31 cellular contexts compared by ENCODE assay signal in genomic region chr2:44805836-44806235, GRCh38.
"Had no signal": no experiment of that assay in that cellular context is flagged by ENCODE, and none has a peak within 500 bp of the region (broad histone marks: within the 10 kb centered on the region; RNA-seq: fewer than 3 reads in every experiment).

No MANE protein-coding gene starts in this region.

- H3K27ac ChIP-seq: adrenal gland, body of pancreas, gastroesophageal sphincter, ovary, skin epidermis, suprapubic skin, tibial nerve, WERI-Rb-1 had no signal

- FAIRE-seq: colon, kidney had no signal

- DNase-seq: activated CD4-positive, alpha-beta memory T cell treated with anti-CD3 and anti-CD28 coated beads for 36 hours; activated CD4-positive, alpha-beta T cell treated with anti-CD3 and anti-CD28 coated beads, Interleukin-2, amount 10 ng/mL, durations not matched to agents 24 days and 14 days; activated CD4-positive, CD25-positive, alpha-beta regulatory T cell treated with anti-CD3 and anti-CD28 coated beads, Interleukin-2, amount 50 U/mL, for 72 hours; activated CD8-positive, alpha-beta memory T cell treated with anti-CD3 and anti-CD28 coated beads, Interleukin-2, amount 50 U/mL, for 4 hours; activated effector memory CD4-positive, alpha-beta T cell treated with anti-CD3 and anti-CD28 coated beads, Interleukin-2, amount 50 U/mL, for 16 hours; activated naive CD4-positive, alpha-beta T cell treated with anti-CD3 and anti-CD28 coated beads for 36 hours; activated naive CD8-positive, alpha-beta T cell treated with anti-CD3 and anti-CD28 coated beads for 36 hours; activated T-cell treated with anti-CD3 and anti-CD28 coated beads, Interleukin-2, amount 50 U/mL, for 1 hour; aorta; body of pancreas; dermis blood vessel endothelial cell; effector CD8-positive, alpha-beta T cell; hypothalamus; immature natural killer cell; kidney; left colon; mammary epithelial cell; ovary; stimulated activated CD4-positive, alpha-beta T cell treated with anti-CD3 and anti-CD28 coated beads, Interleukin-12 subunit alpha, Interleukin-12 subunit beta, amount 100 ng/mL, for 4 hours; stimulated activated CD4-positive, alpha-beta T cell treated with anti-CD3 and anti-CD28 coated beads, Interleukin-4, amount 100 ng/mL, for 1 hour; T-helper 17 cell; T1000; WERI-Rb-1 had no signal

- H3K4me3 ChIP-seq: adrenal gland, body of pancreas, gastroesophageal sphincter, ovary, skin epidermis, suprapubic skin, tibial nerve had no signal

- H3K36me3 ChIP-seq: adrenal gland, gastroesophageal sphincter, ovary, suprapubic skin, tibial nerve, WERI-Rb-1 had no signal

- H3K27me3 ChIP-seq: ovary had no signal

- H3K9me3 ChIP-seq: adrenal gland, body of pancreas, ovary, suprapubic skin, tibial nerve had no signal

- ATAC-seq: body of pancreas; gastroesophageal sphincter; left colon; sciatic nerve; stimulated activated effector memory CD8-positive, alpha-beta T cell treated with anti-CD3 and anti-CD28 coated beads, Interleukin-12 subunit alpha, Interleukin-12 subunit beta, amount 100 ng/mL, for 72 hours; T-helper 17 cell had no signal
